Comparison of ENCODE assay signal across 1 cellular context in genomic region chr1:66929999-66930822, GRCh38.
TF ChIP-seq lines count a peak whose summit lies in the region.

No MANE protein-coding gene starts in this region.

TF ChIP-seq in GM12878, 131 proteins besides CTCF, POLR2A, EP300 and RAD21 (continued from another document and continues in another):
- TF ChIP-seq CUX1 (IDR thresholded peaks at IDR 0.05; ENCODE audit: insufficient replicate concordance, low read depth, low read length): peak; percentile 42
- peak; percentile 92 for TF ChIP-seq BACH1 (IDR thresholded peaks at IDR 0.05; ENCODE audit: borderline replicate concordance)
- TF ChIP-seq CHD4 (IDR thresholded peaks at IDR 0.05): no peak
- TF ChIP-seq STAT3 (IDR thresholded peaks at IDR 0.05; ENCODE audit: low read depth, low read length): no peak
- 0 out of 2 replicates have a peak, but pooled peaks have one; percentile 30 for TF ChIP-seq MEF2A (IDR thresholded peaks at IDR 0.05; ENCODE audit: insufficient read depth, low read depth, low read length)
- TF ChIP-seq MYC (IDR thresholded peaks at IDR 0.05; ENCODE audit: insufficient read depth, insufficient read length, insufficient replicate concordance, low read length, severe bottlenecking): no peak
- no peak for TF ChIP-seq STAT1 (conservative IDR thresholded peaks at IDR 0.05)
- 0 out of 2 replicates have a peak, but pooled peaks have one; percentile 50 for TF ChIP-seq LARP7 (IDR thresholded peaks at IDR 0.05)
- TF ChIP-seq USF2 (IDR thresholded peaks at IDR 0.05; ENCODE audit: borderline replicate concordance, low read depth, low read length): no peak
- no peak for TF ChIP-seq NFYA (IDR thresholded peaks at IDR 0.05; ENCODE audit: borderline replicate concordance, low read depth, low read length)
- TF ChIP-seq GATAD2B (conservative IDR thresholded peaks at IDR 0.05; ENCODE audit: low read depth): peak; percentile 81
- peak; percentile 51; the same call in 1 of the 2 replicates for TF ChIP-seq ZNF687 (IDR thresholded peaks at IDR 0.05)
- no peak for TF ChIP-seq HSF1 (IDR thresholded peaks at IDR 0.05; ENCODE audit: low read depth, low read length)
- TF ChIP-seq PAX5 (IDR thresholded peaks at IDR 0.05; ENCODE audit: borderline replicate concordance, low read depth, low read length): peak; percentile 96
- 0 out of 2 replicates have a peak, but pooled peaks have one; percentile 59 for TF ChIP-seq WRNIP1 (IDR thresholded peaks at IDR 0.05; ENCODE audit: borderline replicate concordance, low read depth, low read length)
- no peak for TF ChIP-seq CEBPB (IDR thresholded peaks at IDR 0.05; ENCODE audit: borderline replicate concordance in 1 of 2, low read depth in 2 of 2, low read length in 2 of 2)
- TF ChIP-seq SRF (IDR thresholded peaks at IDR 0.05; ENCODE audit: low read depth in 2 of 2, low read length in 2 of 2): no peak
- TF ChIP-seq FOXK2 (IDR thresholded peaks at IDR 0.05): no peak
- TF ChIP-seq ZBTB11 (CRISPR knock-in tag; IDR thresholded peaks at IDR 0.05): no peak
- TF ChIP-seq NR2F1 (conservative IDR thresholded peaks at IDR 0.05): peak; percentile 72
- no peak for TF ChIP-seq ZBTB33 (IDR thresholded peaks at IDR 0.05)
- no peak for TF ChIP-seq ATF7 (IDR thresholded peaks at IDR 0.05; ENCODE audit: low read depth)
- TF ChIP-seq ZNF592 (IDR thresholded peaks at IDR 0.05): no peak
- peak; percentile 42 to 48 for TF ChIP-seq IKZF2 (IDR thresholded peaks at IDR 0.05)
- no peak for TF ChIP-seq ZNF384 (IDR thresholded peaks at IDR 0.05; ENCODE audit: borderline replicate concordance, low read depth, low read length)
- no peak for TF ChIP-seq PKNOX1 (IDR thresholded peaks at IDR 0.05)
- TF ChIP-seq RELB (IDR thresholded peaks at IDR 0.05; ENCODE audit: low read depth): no peak
